ENCODE assay signal across 14 cellular contexts in the genomic region with DNA sequence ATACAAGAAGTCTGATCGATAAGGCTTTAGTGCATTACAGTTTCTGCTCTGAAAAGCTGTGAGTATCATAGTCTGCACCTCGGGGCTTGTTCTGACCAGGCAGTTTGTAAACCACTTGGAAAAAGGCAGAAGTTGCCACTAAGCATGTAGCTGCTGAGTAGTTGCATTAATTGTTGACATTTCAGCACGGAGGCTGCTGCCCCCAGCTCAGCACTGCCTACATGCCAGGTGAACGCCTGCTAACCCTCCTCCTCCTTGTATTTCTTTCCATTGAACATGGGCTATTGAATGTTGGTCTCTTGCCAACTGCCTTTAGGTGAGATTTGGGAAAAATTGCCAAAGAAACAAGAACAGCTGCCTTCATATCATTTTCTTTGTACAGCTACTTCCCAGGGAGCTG.
DNase-seq lines count a peak whose midpoint lies in the region; ATAC-seq and TF ChIP-seq lines count a peak whose summit lies in the region.
"Had no signal": no experiment of that assay in that cellular context is flagged by ENCODE, and none has a peak within 500 bp of the region (broad histone marks: within the 10 kb centered on the region; RNA-seq: fewer than 3 reads in every experiment).

No MANE protein-coding gene starts in this region.

- no peak for TF ChIP-seq CTCF in thoracic aorta (IDR thresholded peaks at IDR 0.05)

- H3K4me1 ChIP-seq in adipocyte (ENCODE audit: control insufficient read depth, insufficient read depth, low read length) (peaks cover 3% of the 10 kb centered on the region), iPS-20b (ENCODE audit: insufficient read depth, low read length) (peaks cover 31% of the 10 kb centered on the region), thoracic aorta (ENCODE audit: control insufficient read depth in 1 of 2, low read depth in 2 of 2) (peaks cover 0 to 23% of the 10 kb centered on the region in 2 donors)
- H3K4me1 ChIP-seq: transverse colon had no signal

- H3K27me3 ChIP-seq in adipocyte (replicated peaks; ENCODE audit: control insufficient read depth, insufficient read depth, low read length) (peaks cover 10% of the 10 kb centered on the region), iPS-20b (ENCODE audit: insufficient read depth, low read length) (peaks cover 12% of the 10 kb centered on the region), thoracic aorta (replicated peaks; ENCODE audit: insufficient read depth) (no peaks in the 10 kb centered on the region)
- H3K27me3 ChIP-seq: transverse colon had no signal

- no peak overlapping the region for H3K27ac ChIP-seq in iPS-20b (ENCODE audit: low read length)
- H3K27ac ChIP-seq in thoracic aorta, result no peak overlapping the region
- H3K27ac ChIP-seq: KMS-11, transverse colon had no signal

- H3K9ac ChIP-seq in adipocyte (ENCODE audit: low read length), result peak overlapping the region; percentile 59
- peak overlapping the region; percentile 68; the same call in 1 of the 2 replicates for H3K9ac ChIP-seq in iPS-20b (ENCODE audit: low read depth, low read length)
- H3K9ac ChIP-seq: KMS-11 had no signal

- H3K9me3 ChIP-seq in adipocyte (ENCODE audit: control insufficient read depth, low read length), result no peaks in the 10 kb centered on the region
- H3K9me3 ChIP-seq in iPS-20b (ENCODE audit: insufficient read depth, low read depth, low read length), result no peaks in the 10 kb centered on the region
- H3K9me3 ChIP-seq in thoracic aorta, result no peaks in the 10 kb centered on the region
- H3K9me3 ChIP-seq: transverse colon had no signal

- peak overlapping the region; percentile 80 for H3K4me3 ChIP-seq in adipocyte (ENCODE audit: low read length)
- H3K4me3 ChIP-seq in iPS-20b (ENCODE audit: low read length), result peak overlapping the region; percentile 85
- peak overlapping the region; percentile 69 for H3K4me3 ChIP-seq in thoracic aorta

- peak; percentile 41 for DNase-seq in NCI-H1694 (lab: John Stamatoyannopoulos, UW)
- DNase-seq in NCI-H1694 treated with DMSO at 0.1 percent for 48 hours (lab: John Stamatoyannopoulos, UW), result no peak
- no peak for DNase-seq in adipocyte (ENCODE audit: low read depth)
- no peak for DNase-seq in thoracic aorta (ENCODE audit: low spot score)
- DNase-seq in stimulated activated naive CD4-positive, alpha-beta T cell treated with Interleukin-2 at 50 U/mL for 16 hours (lab: John Stamatoyannopoulos, UW), result no peak
- DNase-seq in COLO829 (ENCODE audit: low spot score), result no peak
- DNase-seq: naive B cell, NCI-H526 treated with DMSO at 0.1 percent for 48 hours, SHP77, small intestine, transverse colon had no signal

- ATAC-seq in thoracic aorta (ENCODE audit: insufficient number of reproducible peaks, low FRiP score, low read depth) (no peak), GM21367 (IDR thresholded peaks at IDR 0.05; ENCODE audit: unreplicated experiment) (no peak)

- H3K36me3 ChIP-seq in adipocyte (ENCODE audit: control insufficient read depth, insufficient read depth, low read length, severe bottlenecking) (no peaks in the 10 kb centered on the region), iPS-20b (ENCODE audit: insufficient read depth, low read depth, low read length) (no peaks in the 10 kb centered on the region), thoracic aorta (no peaks in the 10 kb centered on the region)
